Comparison of ENCODE assay signal across 9 cellular contexts in the genomic region with DNA sequence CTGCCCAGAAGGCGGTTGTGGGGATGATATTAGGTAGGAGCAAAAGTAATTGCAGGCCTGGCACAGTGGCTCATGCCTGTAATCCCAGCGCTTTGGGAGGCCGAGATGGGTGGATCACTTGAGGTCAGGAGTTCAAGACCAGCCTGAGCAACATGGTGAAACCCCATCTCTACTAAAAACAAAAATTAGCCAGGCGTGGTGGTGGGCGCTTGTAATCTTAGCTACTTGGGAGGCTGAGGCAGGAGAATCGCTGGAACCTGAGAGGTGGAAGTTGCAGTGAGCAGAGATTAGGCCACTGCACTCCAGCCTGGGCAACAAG. TPM values are rescaled to one million over a fixed set of nuclear protein-coding genes. Genes with fewer than 3 reads are reported as not detected.
DNase-seq lines count a peak whose midpoint lies in the region; ATAC-seq and TF ChIP-seq lines count a peak whose summit lies in the region.
"Not testable (repeated sequence)": the region's sequence is repeated elsewhere in the genome, so short reads cannot be mapped to it uniquely, and the experiment has no call there.
"Had no signal": no experiment of that assay in that cellular context is flagged by ENCODE, and none has a peak within 500 bp of the region (broad histone marks: within the 10 kb centered on the region; RNA-seq: fewer than 3 reads in every experiment).

No MANE protein-coding gene starts in this region.

- H3K4me3 Mint-ChIP-seq in CD8-positive, alpha-beta T cell, result peak overlapping the region; percentile 90
- peak overlapping the region; percentile 79 for H3K4me3 Mint-ChIP-seq in activated CD8-positive, alpha-beta T cell treated with anti-CD3 and anti-CD28 coated beads, Interleukin-2, amount 10 ng/mL, durations not matched to agents 7 days and 5 days
- peak overlapping the region in 2 of 5 experiments; percentile 45 to 66 for H3K4me3 Mint-ChIP-seq in brain

- peak overlapping the region; percentile 97 for H3K27ac Mint-ChIP-seq in CD8-positive, alpha-beta T cell
- H3K27ac Mint-ChIP-seq in activated CD8-positive, alpha-beta T cell treated with anti-CD3 and anti-CD28 coated beads, Interleukin-2, amount 10 ng/mL, durations not matched to agents 7 days and 5 days, result peak overlapping the region; percentile 94
- H3K27ac Mint-ChIP-seq in brain, result peak overlapping the region in 4 of 5 experiments; percentile 46 to 87 (median 72)

- not testable (repeated sequence) for H3K36me3 ChIP-seq in CD8-positive, alpha-beta T cell (ENCODE audit: insufficient read depth, low read length); PC-3 (ENCODE audit: low read depth, low read length); mucosa of descending colon (ENCODE audit: low read depth); skeletal muscle tissue (ENCODE audit: control insufficient read depth in 3 of 3, insufficient read depth in 3 of 3, low read length in 3 of 3); urinary bladder (ENCODE audit: insufficient read depth)

- peak overlapping the region; percentile 43 for H3K9ac ChIP-seq in PC-3 (ENCODE audit: low read length)
- not testable (repeated sequence) for H3K9ac ChIP-seq in skeletal muscle tissue (ENCODE audit: low read depth in 1 of 3, low read length in 3 of 3)

- WGBS in urinary bladder, result 58% methylated on average over 6 of the region's 6 CpGs

- peak overlapping the region; percentile 56 for H3K4me2 ChIP-seq in PC-3 (ENCODE audit: low read length)

- peak overlapping the region; percentile 56 for H3K4me3 ChIP-seq in CD8-positive, alpha-beta T cell (ENCODE audit: low read depth, low read length)
- not testable (repeated sequence) for H3K4me3 ChIP-seq in PC-3 (ENCODE audit: low read length); mucosa of descending colon; skeletal muscle tissue (ENCODE audit: low read length in 3 of 3); urinary bladder (ENCODE audit: low read depth, low read length)
- peak overlapping the region; percentile 87 for H3K4me3 ChIP-seq in fibroblast of the aortic adventitia (ENCODE audit: low read depth, low read length)

- H3K79me2 ChIP-seq in PC-3 (ENCODE audit: low read length), result not testable (repeated sequence)

- not testable (repeated sequence) for BruUV-seq in PC-3 (replicated peaks; lab: Mats Ljungman, UMichigan)

- H3K27me3 ChIP-seq in CD8-positive, alpha-beta T cell (ENCODE audit: insufficient read depth, low read length); PC-3 (ENCODE audit: low read length); skeletal muscle tissue (ENCODE audit: control insufficient read depth in 3 of 3, insufficient read depth in 3 of 3, low read length in 3 of 3): not testable (repeated sequence)

- peak overlapping the region; percentile 80; the same call in 1 of the 2 replicates for H2AFZ ChIP-seq in PC-3 (ENCODE audit: low read length)

- not testable (repeated sequence) for H3K9me3 ChIP-seq in CD8-positive, alpha-beta T cell (ENCODE audit: low read length); PC-3 (ENCODE audit: low read length); mucosa of descending colon; skeletal muscle tissue (ENCODE audit: control insufficient read depth in 3 of 3, low read length in 3 of 3)

- H3K9me3 Mint-ChIP-seq in CD8-positive, alpha-beta T cell; activated CD8-positive, alpha-beta T cell treated with anti-CD3 and anti-CD28 coated beads, Interleukin-2, amount 10 ng/mL, durations not matched to agents 7 days and 5 days (ENCODE audit: insufficient read depth); brain: not testable (repeated sequence)

- H3K36me3 Mint-ChIP-seq in CD8-positive, alpha-beta T cell, result peaks cover 27% of the 10 kb centered on the region
- peaks cover 23% of the 10 kb centered on the region for H3K36me3 Mint-ChIP-seq in activated CD8-positive, alpha-beta T cell treated with anti-CD3 and anti-CD28 coated beads, Interleukin-2, amount 10 ng/mL, durations not matched to agents 7 days and 5 days (ENCODE audit: low read depth)
- H3K36me3 Mint-ChIP-seq in brain, result not testable (repeated sequence)

- not testable (repeated sequence) for DNase-seq in CD8-positive, alpha-beta T cell; PC-3; activated CD8-positive, alpha-beta T cell treated with anti-CD3 and anti-CD28 coated beads, Interleukin-2, amount 10 ng/mL, durations not matched to agents 7 days and 5 days; fibroblast of the aortic adventitia (ENCODE audit: low read depth)
- DNase-seq in mucosa of descending colon, result peak; percentile 49 to 65 (median 60)

- POLR2A ChIA-PET in CD8-positive, alpha-beta T cell (lab: Charles Lee), result interaction anchor here (0.9 to 4.0 kb wide), 15 partner anchors 9 to 189 kb away, joined by 3 to 27 read pairs (median 4); partner anchors contain the start of genes DNAJC18, SMIM33, SPATA24 and UBE2D2
- POLR2A ChIA-PET in PC-3 (lab: Charles Lee; ENCODE audit: unreplicated experiment), result interaction anchor here (0.6 kb wide), 1 partner anchor 31 kb away, joined by 3 read pairs; no protein-coding TSS in a partner anchor
- POLR2A ChIA-PET in activated CD8-positive, alpha-beta T cell treated with anti-CD3 and anti-CD28 coated beads, Interleukin-2, amount 10 ng/mL, durations not matched to agents 7 days and 5 days (lab: Charles Lee), result interaction anchor here (0.6 to 2.6 kb wide), 20 partner anchors 9 to 210 kb away, joined by 3 to 35 read pairs (median 4); partner anchors contain the start of genes DNAJC18, PAIP2 and SMIM33

- intact Hi-C loops in CD8-positive, alpha-beta T cell (cut with DNase I, micrococcal nuclease), result loop anchor here (1.0 to 2.0 kb wide), 8 partner anchors 24 to 940 kb away; partner anchors contain the start of genes DNAJC18 (in 1 of the 2), ETF1 (in 1 of the 2) and SPATA24 (in 1 of the 2)
- intact Hi-C loops in PC-3 (cut with micrococcal nuclease); mucosa of descending colon (cut with DNase I, micrococcal nuclease): not testable (repeated sequence)

- peak overlapping the region; percentile 58 for H3K27ac ChIP-seq in CD8-positive, alpha-beta T cell (ENCODE audit: low read depth, low read length)
- peak overlapping the region; percentile 90 for H3K27ac ChIP-seq in PC-3 (ENCODE audit: low read length)
- H3K27ac ChIP-seq in skeletal muscle tissue (ENCODE audit: low read depth, low read length), result peak overlapping the region; percentile 96
- peak overlapping the region; percentile 95 for H3K27ac ChIP-seq in urinary bladder (ENCODE audit: low read depth)

- not testable (repeated sequence) for TF ChIP-seq CTCF in CD8-positive, alpha-beta T cell (IDR thresholded peaks at IDR 0.05); PC-3 (conservative IDR thresholded peaks at IDR 0.05; ENCODE audit: low read depth, low read length); brain (conservative IDR thresholded peaks at IDR 0.05); fibroblast of the aortic adventitia (IDR thresholded peaks at IDR 0.05; ENCODE audit: insufficient read depth, low read length); mucosa of descending colon (IDR thresholded peaks at IDR 0.05)

- H3K27me3 Mint-ChIP-seq in CD8-positive, alpha-beta T cell (ENCODE audit: low read depth); activated CD8-positive, alpha-beta T cell treated with anti-CD3 and anti-CD28 coated beads, Interleukin-2, amount 10 ng/mL, durations not matched to agents 7 days and 5 days (ENCODE audit: low read depth); brain: not testable (repeated sequence)

- CTCF ChIA-PET in CD8-positive, alpha-beta T cell (lab: Charles Lee), result interaction anchor here (1.0 to 3.9 kb wide), 9 partner anchors 9 to 60 kb away, joined by 3 to 27 read pairs (median 5); no protein-coding TSS in a partner anchor
- CTCF ChIA-PET in PC-3 (lab: Charles Lee), result not testable (repeated sequence)
- CTCF ChIA-PET in activated CD8-positive, alpha-beta T cell treated with anti-CD3 and anti-CD28 coated beads, Interleukin-2, amount 10 ng/mL, durations not matched to agents 7 days and 5 days (lab: Charles Lee), result interaction anchor here (0.7 to 3.4 kb wide), 15 partner anchors 10 to 232 kb away, joined by 3 to 43 read pairs (median 4); partner anchors contain the start of gene SMIM33

- peaks cover 34% of the 10 kb centered on the region for H3K4me1 Mint-ChIP-seq in CD8-positive, alpha-beta T cell (ENCODE audit: low read depth)
- H3K4me1 Mint-ChIP-seq in activated CD8-positive, alpha-beta T cell treated with anti-CD3 and anti-CD28 coated beads, Interleukin-2, amount 10 ng/mL, durations not matched to agents 7 days and 5 days (ENCODE audit: low read depth), result peaks cover 36% of the 10 kb centered on the region
- peaks cover 49% of the 10 kb centered on the region for H3K4me1 Mint-ChIP-seq in brain

- H4K20me1 ChIP-seq in PC-3 (ENCODE audit: low read length), result not testable (repeated sequence)

- H3K4me1 ChIP-seq in CD8-positive, alpha-beta T cell (ENCODE audit: insufficient read depth, low read length), result peaks cover 27% of the 10 kb centered on the region
- H3K4me1 ChIP-seq in PC-3 (ENCODE audit: insufficient read depth, low read length), result peaks cover 20% of the 10 kb centered on the region
- H3K4me1 ChIP-seq in mucosa of descending colon (ENCODE audit: low read depth), result peaks cover 15% of the 10 kb centered on the region
- H3K4me1 ChIP-seq in skeletal muscle tissue (ENCODE audit: control insufficient read depth in 3 of 3, insufficient read depth in 3 of 3, low read length in 3 of 3), result peaks cover 17 to 38% (median 19%) of the 10 kb centered on the region in 3 donors
- H3K4me1 ChIP-seq in urinary bladder (ENCODE audit: insufficient read depth), result not testable (repeated sequence)

- ATAC-seq in CD8-positive, alpha-beta T cell; PC-3; activated CD8-positive, alpha-beta T cell treated with anti-CD3 and anti-CD28 coated beads, Interleukin-2, amount 10 ng/mL, durations not matched to agents 7 days and 5 days; mucosa of descending colon: not testable (repeated sequence)

- not testable (repeated sequence) for H3K9me2 ChIP-seq in PC-3 (replicated peaks; ENCODE audit: low read length)

- H3F3A ChIP-seq in PC-3 (ENCODE audit: low read length, unreplicated experiment), result not testable (repeated sequence)

RNA-seq across cellular contexts. Expression of gene STING1, which starts 0.3 kb away (rescaled TPM):
- 10 to 100 TPM; 55.0 to 57.8 TPM for total RNA-seq in CD8-positive, alpha-beta T cell
- total RNA-seq in PC-3 (2014; rRNA removed), result 6.5 and 12.6 TPM in 2 replicates
- 10 to 100 TPM; 64.9 to 67.4 TPM for total RNA-seq in activated CD8-positive, alpha-beta T cell treated with anti-CD3 and anti-CD28 coated beads, Interleukin-2, amount 10 ng/mL, durations not matched to agents 7 days and 5 days
- polyA plus RNA-seq in brain (ENCODE audit: insufficient read depth, low read depth, low replicate concordance), result 12.9 TPM
- 15.0 and 42.1 TPM in 2 replicates for total RNA-seq in fibroblast of the aortic adventitia (ENCODE audit: low replicate concordance)
- total RNA-seq in mucosa of descending colon, result 10 to 100 TPM; 27.0 to 63.3 (median 31.1) TPM
- total RNA-seq in skeletal muscle tissue, result 14.6 TPM
- 20.0 TPM for total RNA-seq in urinary bladder
- 53.0 TPM for polyA plus RNA-seq in urinary bladder

RNA-seq across cellular contexts. Expression of gene SMIM33, which starts 12.0 kb away (rescaled TPM):
- total RNA-seq in CD8-positive, alpha-beta T cell, result not detected
- total RNA-seq in PC-3 (2014; rRNA removed), result not detected in 2 replicates
- under 1 TPM; 0.32 to 0.65 TPM for total RNA-seq in activated CD8-positive, alpha-beta T cell treated with anti-CD3 and anti-CD28 coated beads, Interleukin-2, amount 10 ng/mL, durations not matched to agents 7 days and 5 days
- polyA plus RNA-seq in brain (ENCODE audit: insufficient read depth, low read depth, low replicate concordance), result not detected
- total RNA-seq in fibroblast of the aortic adventitia (ENCODE audit: low replicate concordance), result not detected in 2 replicates
- total RNA-seq in mucosa of descending colon, result 1 to 10 TPM; 1.8 to 5.2 (median 2.8) TPM
- not detected for total RNA-seq in skeletal muscle tissue
- total RNA-seq in urinary bladder, result not detected
- not detected for polyA plus RNA-seq in urinary bladder
- total RNA-seq: sciatic nerve had no signal

RNA-seq across cellular contexts. Expression of gene ECSCR, which starts 20.3 kb away (rescaled TPM):
- not detected for total RNA-seq in CD8-positive, alpha-beta T cell
- total RNA-seq in PC-3 (2014; rRNA removed) (0.36 TPM in 1 of 2 replicates, not detected in the other), fibroblast of the aortic adventitia (ENCODE audit: low replicate concordance) (0.36 and 1.1 TPM in 2 replicates), mucosa of descending colon (1 to 10 TPM; 3.4 to 8.5 (median 7.9) TPM), skeletal muscle tissue (17.2 TPM), urinary bladder (23.8 TPM)
- not detected for total RNA-seq in activated CD8-positive, alpha-beta T cell treated with anti-CD3 and anti-CD28 coated beads, Interleukin-2, amount 10 ng/mL, durations not matched to agents 7 days and 5 days
- polyA plus RNA-seq in brain (ENCODE audit: insufficient read depth, low read depth, low replicate concordance) (10.6 TPM), urinary bladder (51.4 TPM)

RNA-seq across cellular contexts. Expression of gene DNAJC18, which starts 43.5 kb away (rescaled TPM):
- 10 to 100 TPM in 1 of 2 experiments, 1 to 10 TPM in 1; 8.0 to 10.2 TPM for total RNA-seq in CD8-positive, alpha-beta T cell
- total RNA-seq in PC-3 (2014; rRNA removed), result 3.2 and 4.4 TPM in 2 replicates
- total RNA-seq in activated CD8-positive, alpha-beta T cell treated with anti-CD3 and anti-CD28 coated beads, Interleukin-2, amount 10 ng/mL, durations not matched to agents 7 days and 5 days, result 1 to 10 TPM; 3.7 to 5.4 TPM
- 31.0 TPM for polyA plus RNA-seq in brain (ENCODE audit: insufficient read depth, low read depth, low replicate concordance)
- 4.7 and 9.9 TPM in 2 replicates for total RNA-seq in fibroblast of the aortic adventitia (ENCODE audit: low replicate concordance)
- 10 to 100 TPM in 1 of 3 donors, 1 to 10 TPM in 2; 4.2 to 10.3 (median 5.1) TPM for total RNA-seq in mucosa of descending colon
- total RNA-seq in skeletal muscle tissue, result 16.2 TPM
- total RNA-seq in urinary bladder, result 16.2 TPM
- 8.6 TPM for polyA plus RNA-seq in urinary bladder
